9 cellular contexts compared by ENCODE assay signal in genomic region chr5:159286420-159287035, GRCh38. TPM values are rescaled to one million over a fixed set of nuclear protein-coding genes. Genes with fewer than 3 reads are reported as not detected.
DNase-seq lines count a peak whose midpoint lies in the region; ATAC-seq, FAIRE-seq and TF ChIP-seq lines count a peak whose summit lies in the region.
"Had no signal": no experiment of that assay in that cellular context is flagged by ENCODE, and none has a peak within 500 bp of the region (broad histone marks: within the 10 kb centered on the region; RNA-seq: fewer than 3 reads in every experiment).

No MANE protein-coding gene starts in this region.

- H3K4me1 Mint-ChIP-seq in nephron progenitor cell = no peaks in the 10 kb centered on the region

- ATAC-seq in HG03571 (IDR thresholded peaks at IDR 0.05; ENCODE audit: unreplicated experiment) (no peak), HG03378 (IDR thresholded peaks at IDR 0.05; ENCODE audit: unreplicated experiment) (no peak)

- FAIRE-seq in GM18507 (lab: Jason Lieb, UNC) (peak; percentile 70), endothelial cell of umbilical vein (lab: Jason Lieb, UNC) (peak; percentile 37), urothelium cell line (lab: Jason Lieb, UNC) (no peak)

- dilution Hi-C loops in endothelial cell of umbilical vein (cut with MboI; ENCODE audit: extremely low pct_ligation_motif_present, low sequenced_read_pairs) = no loop called here

- no peaks in the 10 kb centered on the region for H3K27me3 ChIP-seq in OCI-LY1 (ENCODE audit: insufficient read depth, low read length)
- no peaks in the 10 kb centered on the region for H3K27me3 ChIP-seq in endothelial cell of umbilical vein (ENCODE audit: control insufficient read depth in 2 of 2, insufficient read depth in 2 of 2, low read length in 2 of 2)

- no peaks in the 10 kb centered on the region for H3K9me1 ChIP-seq in endothelial cell of umbilical vein (replicated peaks; ENCODE audit: control insufficient read depth, extremely low read depth, insufficient read depth, low read length)

- peak; percentile 50 to 67 for DNase-seq in AML-193 (lab: John Stamatoyannopoulos, UW)
- no peak for DNase-seq in GM18507 (ENCODE audit: extremely low spot score, insufficient read length, low read depth)
- DNase-seq in endothelial cell of umbilical vein (ENCODE audit: low read depth, low spot score) = peak; percentile 47
- no peak for DNase-seq in nephron progenitor cell
- no peak for DNase-seq in urothelium cell line (ENCODE audit: low spot score)

- POLR2A ChIA-PET in endothelial cell of umbilical vein (lab: Charles Lee) = no interaction called here

- TF ChIP-seq POLR2A in endothelial cell of umbilical vein (IDR thresholded peaks at IDR 0.05; ENCODE audit: low read depth, low read length) = no peak

- no peaks in the 10 kb centered on the region for H4K20me1 ChIP-seq in OCI-LY1 (ENCODE audit: insufficient read depth, low read length)
- H4K20me1 ChIP-seq in endothelial cell of umbilical vein (replicated peaks; ENCODE audit: control insufficient read depth, extremely low read depth, insufficient read depth, low read length) = no peaks in the 10 kb centered on the region

- no TSS peak for BruUV-seq in endothelial cell of umbilical vein (replicated peaks; lab: Mats Ljungman, UMichigan)

- H3K27ac Mint-ChIP-seq in nephron progenitor cell = no peak overlapping the region
- H3K27ac Mint-ChIP-seq: stimulated activated naive CD8-positive, alpha-beta T cell treated with anti-CD3 and anti-CD28 coated beads, Interleukin-15, Interleukin-2, amounts not matched to agents 100 ng/mL and 50 ng/mL, for 24 hours had no signal

- no peaks in the 10 kb centered on the region for H3K9me3 ChIP-seq in OCI-LY1 (ENCODE audit: low read length)
- H3K9me3 ChIP-seq in endothelial cell of umbilical vein (replicated peaks; ENCODE audit: control insufficient read depth, insufficient read depth, low read length) = no peaks in the 10 kb centered on the region

- H3K4me3 ChIP-seq in OCI-LY1 (ENCODE audit: low read depth, low read length, poor library complexity, severe bottlenecking) (no peak overlapping the region), endothelial cell of umbilical vein (replicated peaks in 1 of 3; ENCODE audit: insufficient read depth in 1 of 3, low read depth in 1 of 3, low read length in 3 of 3) (no peak overlapping the region)

- no peaks in the 10 kb centered on the region for H3K36me3 Mint-ChIP-seq in nephron progenitor cell (ENCODE audit: low read depth)

- H3F3A ChIP-seq in OCI-LY1 (ENCODE audit: insufficient read depth, low read length) = no peaks in the 10 kb centered on the region

- H3K79me2 ChIP-seq in OCI-LY1 (ENCODE audit: insufficient read depth, low read length) = no peaks in the 10 kb centered on the region
- H3K79me2 ChIP-seq in endothelial cell of umbilical vein (ENCODE audit: control insufficient read depth, insufficient read depth, low read length) = no peaks in the 10 kb centered on the region

- TF ChIP-seq CTCF in OCI-LY1 (IDR thresholded peaks at IDR 0.05; ENCODE audit: low read length) = peak; percentile 58
- TF ChIP-seq CTCF in endothelial cell of umbilical vein (IDR thresholded peaks at IDR 0.05; ENCODE audit: extremely low read depth in 1 of 2, insufficient read depth in 1 of 2, low read depth in 1 of 2, low read length in 2 of 2) = peak in 1 of 2 donors; percentile 31
- peak; percentile 41 for TF ChIP-seq CTCF in nephron progenitor cell (IDR thresholded peaks at IDR 0.05)

- no peak overlapping the region for H3K4me3 Mint-ChIP-seq in nephron progenitor cell
- H3K4me3 Mint-ChIP-seq: stimulated activated naive CD8-positive, alpha-beta T cell treated with anti-CD3 and anti-CD28 coated beads, Interleukin-15, Interleukin-2, amounts not matched to agents 100 ng/mL and 50 ng/mL, for 24 hours had no signal

- H3K27me3 Mint-ChIP-seq in nephron progenitor cell (ENCODE audit: low read depth, poor library complexity) = peaks cover 10% of the 10 kb centered on the region
- H3K27me3 Mint-ChIP-seq: stimulated activated naive CD8-positive, alpha-beta T cell treated with anti-CD3 and anti-CD28 coated beads, Interleukin-15, Interleukin-2, amounts not matched to agents 100 ng/mL and 50 ng/mL, for 24 hours had no signal

- H3K4me1 ChIP-seq in OCI-LY1 (ENCODE audit: insufficient read depth, low read length, severe bottlenecking) (no peaks in the 10 kb centered on the region), endothelial cell of umbilical vein (ENCODE audit: control insufficient read depth, extremely low read depth, insufficient read depth, low read length) (no peaks in the 10 kb centered on the region)

- no peak overlapping the region for H3K4me2 ChIP-seq in OCI-LY1 (ENCODE audit: low read length)
- no peak overlapping the region for H3K4me2 ChIP-seq in endothelial cell of umbilical vein (ENCODE audit: insufficient read depth, low read length)

- H2AFZ ChIP-seq in OCI-LY1 (ENCODE audit: low read length) = no peak overlapping the region
- H2AFZ ChIP-seq in endothelial cell of umbilical vein (ENCODE audit: low read depth, low read length) = no peak overlapping the region

- H3K9me2 ChIP-seq in OCI-LY1 (ENCODE audit: low read depth, low read length) = no peaks in the 10 kb centered on the region

- intact Hi-C loops in endothelial cell of umbilical vein (cut with micrococcal nuclease) = loop anchor here (1.0 to 10.0 kb wide), 3 partner anchors 631 to 1108 kb away; partner anchors contain the start of gene ADRA1B

- no peak overlapping the region for H3K27ac ChIP-seq in OCI-LY1 (ENCODE audit: low read depth, low read length, poor library complexity, severe bottlenecking)
- no peak overlapping the region for H3K27ac ChIP-seq in endothelial cell of umbilical vein (ENCODE audit: insufficient read depth, low read depth, low read length)

- CTCF ChIA-PET in endothelial cell of umbilical vein (lab: Charles Lee) = interaction anchor here (0.7 to 5.7 kb wide), 18 partner anchors 9 to 1105 kb away, joined by 3 to 63 read pairs (median 4); partner anchors contain the start of gene ADRA1B

- H3K9ac ChIP-seq in OCI-LY1 (ENCODE audit: low read length) (no peak overlapping the region), endothelial cell of umbilical vein (replicated peaks; ENCODE audit: extremely low read depth, insufficient read depth, low read length) (no peak overlapping the region)

- H3K36me3 ChIP-seq in OCI-LY1 (ENCODE audit: insufficient read depth, low read length) (peaks cover 14% of the 10 kb centered on the region; the same call in 1 of the 2 replicates), endothelial cell of umbilical vein (ENCODE audit: control insufficient read depth in 2 of 2, extremely low read depth in 1 of 2, insufficient read depth in 2 of 2, low read length in 2 of 2) (no peaks in the 10 kb centered on the region)

- peaks cover 17% of the 10 kb centered on the region for H3K9me3 Mint-ChIP-seq in nephron progenitor cell
- H3K9me3 Mint-ChIP-seq: stimulated activated naive CD8-positive, alpha-beta T cell treated with anti-CD3 and anti-CD28 coated beads, Interleukin-15, Interleukin-2, amounts not matched to agents 100 ng/mL and 50 ng/mL, for 24 hours had no signal

TF ChIP-seq in endothelial cell of umbilical vein, 7 proteins besides CTCF, POLR2A, EP300 and RAD21:
- TF ChIP-seq MAX (IDR thresholded peaks at IDR 0.05; ENCODE audit: insufficient read depth, insufficient read length) (no peak), MYC (IDR thresholded peaks at IDR 0.05; ENCODE audit: low read depth, low read length) (no peak), FOS (IDR thresholded peaks at IDR 0.05; ENCODE audit: borderline replicate concordance, insufficient read depth, low read length) (no peak), EZH2 (IDR thresholded peaks at IDR 0.05; ENCODE audit: borderline replicate concordance, low read depth, low read length, severe bottlenecking) (no peak), POLR2AphosphoS5 (IDR thresholded peaks at IDR 0.05; ENCODE audit: insufficient read depth, low read depth, low read length) (no peak), GATA2 (IDR thresholded peaks at IDR 0.05; ENCODE audit: insufficient read depth, insufficient read length, low read depth, low read length) (no peak), JUN (IDR thresholded peaks at IDR 0.05; ENCODE audit: borderline replicate concordance, insufficient read depth, insufficient read length, low read depth) (no peak)

RNA-seq across cellular contexts. Expression of gene UBLCP1, which starts 23.4 kb away (rescaled TPM):
- total RNA-seq in endothelial cell of umbilical vein = 18.2 and 20.3 TPM in 2 replicates
- polyA plus RNA-seq in endothelial cell of umbilical vein = 3.7 and 5.9 TPM in 2 replicates
- 11.3 and 11.8 TPM in 2 replicates for polyA plus RNA-seq in endothelial cell of umbilical vein (2011; cell fraction: cytosol; rRNA removed)
- 3.6 and 4.5 TPM in 2 replicates for polyA plus RNA-seq in endothelial cell of umbilical vein (2011; cell fraction: nucleus; rRNA removed)
- polyA plus RNA-seq in endothelial cell of umbilical vein (2012) = 14.9 and 22.2 TPM in 2 replicates
- 2.8 and 3.8 TPM in 2 replicates for polyA minus RNA-seq in endothelial cell of umbilical vein
- 3.8 TPM for polyA minus RNA-seq in endothelial cell of umbilical vein (2011; cell fraction: cytosol; rRNA and poly(A)+ RNA removed)
- polyA minus RNA-seq in endothelial cell of umbilical vein (2011; cell fraction: nucleus; rRNA and poly(A)+ RNA removed) = 2.8 and 3.4 TPM in 2 replicates

RNA-seq across cellular contexts. Expression of gene IL12B, which starts 43.8 kb away (rescaled TPM):
- total RNA-seq in endothelial cell of umbilical vein = not detected in 2 replicates
- polyA plus RNA-seq in endothelial cell of umbilical vein = not detected in 2 replicates
- not detected in 2 replicates for polyA plus RNA-seq in endothelial cell of umbilical vein (2011; cell fraction: cytosol; rRNA removed)
- not detected in 2 replicates for polyA plus RNA-seq in endothelial cell of umbilical vein (2011; cell fraction: nucleus; rRNA removed)
- not detected in 2 replicates for polyA plus RNA-seq in endothelial cell of umbilical vein (2012)
- not detected in 2 replicates for polyA minus RNA-seq in endothelial cell of umbilical vein
- polyA minus RNA-seq in endothelial cell of umbilical vein (2011; cell fraction: cytosol; rRNA and poly(A)+ RNA removed) = not detected
- polyA minus RNA-seq in endothelial cell of umbilical vein (2011; cell fraction: nucleus; rRNA and poly(A)+ RNA removed) = not detected in 2 replicates

Comparison
In these comparisons a context has a peak if more than half of its experiments do, and no peak if none do; other contexts are left out.
1. DNase-seq: peak in AML-193 (2 of 2) and endothelial cell of umbilical vein (single experiment); none in GM18507 (single experiment), nephron progenitor cell (single experiment) and urothelium cell line (single experiment).